In genomic region chr14:23009939-23010718, GRCh38 we compare ENCODE assay signal across 1 cellular context.
A peak's percentile ranks its signal among the peaks of the same experiment; 100 is the strongest.
TF ChIP-seq lines count a peak whose summit lies in the region.

Gene C14orf93 (minus strand): TSS chr14:23010143. CDS start chr14:22999023, 11,120 bp downstream.

TF ChIP-seq in K562, 482 proteins besides CTCF, POLR2A, EP300 and RAD21 (continued from another document):
- TF ChIP-seq ELK3 (CRISPR knock-in tag; IDR thresholded peaks at IDR 0.05) (no peak), ZNF518B (CRISPR knock-in tag; IDR thresholded peaks at IDR 0.05) (no peak), TFAP4 (CRISPR knock-in tag; IDR thresholded peaks at IDR 0.05; ENCODE audit: borderline replicate concordance) (0 out of 2 replicates have a peak, but pooled peaks have one; percentile 1), CREB3L1 (IDR thresholded peaks at IDR 0.05; ENCODE audit: borderline replicate concordance, low read depth) (peak; percentile 64; the same call in 1 of the 2 replicates), SRSF9 (IDR thresholded peaks at IDR 0.05; ENCODE audit: borderline replicate concordance, low read depth, low read length) (no peak), E2F6 (IDR thresholded peaks at IDR 0.05; ENCODE audit: borderline replicate concordance in 1 of 2, extremely low read depth in 1 of 2, insufficient read depth in 1 of 2, insufficient read length in 1 of 2, low read depth in 1 of 2, low read length in 1 of 2, poor library complexity in 1 of 2, severe bottlenecking in 1 of 2) (peak; percentile 69 to 94), POLR3G (IDR thresholded peaks at IDR 0.05; ENCODE audit: extremely low read depth, insufficient read length, insufficient replicate concordance) (no peak), CBX2 (IDR thresholded peaks at IDR 0.05; ENCODE audit: insufficient read depth, low read length, poor library complexity, severe bottlenecking) (no peak), THRB (CRISPR knock-in tag; conservative IDR thresholded peaks at IDR 0.05) (0 out of 2 replicates have a peak, but pooled peaks have one; percentile 65), THAP12 (CRISPR knock-in tag; IDR thresholded peaks at IDR 0.05) (0 out of 2 replicates have a peak, but pooled peaks have one; percentile 31), CCAR2 (IDR thresholded peaks at IDR 0.05; ENCODE audit: low read depth, low read length) (0 out of 2 replicates have a peak, but pooled peaks have one; percentile 36), EGR1 (conservative IDR thresholded peaks at IDR 0.05) (peak; percentile 75), ZNF717 (CRISPR knock-in tag; IDR thresholded peaks at IDR 0.05) (no peak), SMARCA4 (IDR thresholded peaks at IDR 0.05) (peak; percentile 31), AFF4 (CRISPR knock-in tag; IDR thresholded peaks at IDR 0.05) (0 out of 2 replicates have a peak, but pooled peaks have one; percentile 21), ARID2 (IDR thresholded peaks at IDR 0.05) (peak; percentile 96; the same call in 1 of the 2 replicates), JUND (IDR thresholded peaks at IDR 0.05; ENCODE audit: borderline replicate concordance, low read depth, low read length) (0 out of 2 replicates have a peak, but pooled peaks have one; percentile 0), JUND (tag; IDR thresholded peaks at IDR 0.05; ENCODE audit: borderline replicate concordance, low read depth, low read length) (no peak), PHB (CRISPR knock-in tag; IDR thresholded peaks at IDR 0.05) (no peak), SMARCE1 (IDR thresholded peaks at IDR 0.05) (no peak; the same call in 1 of the 2 replicates), MEIS2 (IDR thresholded peaks at IDR 0.05; ENCODE audit: partially characterized antibody) (peak; percentile 13), NBN (IDR thresholded peaks at IDR 0.05; ENCODE audit: low read depth) (peak; percentile 12), HDAC8 (tag; IDR thresholded peaks at IDR 0.05) (peak; percentile 65; the same call in 1 of the 2 replicates), ZNF77 (CRISPR knock-in tag; IDR thresholded peaks at IDR 0.05) (no peak), CBFA2T2 (conservative IDR thresholded peaks at IDR 0.05) (peak; percentile 33), ELF1 (tag; IDR thresholded peaks at IDR 0.05) (0 out of 2 replicates have a peak, but pooled peaks have one; percentile 2), ZNF76 (CRISPR knock-in tag; IDR thresholded peaks at IDR 0.05; ENCODE audit: borderline replicate concordance) (no peak), ESRRA (IDR thresholded peaks at IDR 0.05; ENCODE audit: borderline replicate concordance, low read depth) (peak; percentile 19; the same call in 1 of the 2 replicates), SMARCA5 (IDR thresholded peaks at IDR 0.05) (no peak; the same call in 1 of the 2 replicates), FOXK2 (conservative IDR thresholded peaks at IDR 0.05 in 1 of 2, IDR thresholded peaks at IDR 0.05 in 1 of 2; ENCODE audit: low read depth in 2 of 2) (peak; percentile 20 to 71; a peak in 2 of 4 replicates), ZNF324 (CRISPR knock-in tag; IDR thresholded peaks at IDR 0.05) (no peak), ATF7 (IDR thresholded peaks at IDR 0.05) (peak; percentile 80), GABPA (tag; conservative IDR thresholded peaks at IDR 0.05; ENCODE audit: low read depth) (0 out of 2 replicates have a peak, but pooled peaks have one; percentile 9)
